14 cellular contexts compared by ENCODE assay signal in genomic region chr11:19458231-19458630, GRCh38.
DNase-seq lines count a peak whose midpoint lies in the region; ATAC-seq and TF ChIP-seq lines count a peak whose summit lies in the region.
"Had no signal": no experiment of that assay in that cellular context is flagged by ENCODE, and none has a peak within 500 bp of the region (broad histone marks: within the 10 kb centered on the region; RNA-seq: fewer than 3 reads in every experiment).

No MANE protein-coding gene starts in this region.

- H2BK12ac ChIP-seq in H9 (ENCODE audit: insufficient read length, low read depth, low read length): no peak overlapping the region
- no peak overlapping the region for H2BK12ac ChIP-seq in neuronal stem cell (ENCODE audit: low read length)

- H2AK5ac ChIP-seq in H9 (ENCODE audit: insufficient read length, low read length): no peak overlapping the region
- H2AK5ac ChIP-seq in neuronal stem cell (ENCODE audit: low read depth, low read length): no peak overlapping the region

- H3K9ac ChIP-seq in H9 (ENCODE audit: extremely low read depth, insufficient read length, low read length) (no peak overlapping the region), neuronal stem cell (ENCODE audit: low read depth, low read length, poor library complexity) (no peak overlapping the region)

- no peaks in the 10 kb centered on the region for H3K27me3 ChIP-seq in H9 (ENCODE audit: insufficient read depth, low read length)
- H3K27me3 ChIP-seq in neuronal stem cell (ENCODE audit: control insufficient read depth in 3 of 3, insufficient read depth in 3 of 3, low read depth in 1 of 3, low read length in 3 of 3): no peaks in the 10 kb centered on the region

- H2BK15ac ChIP-seq in H9 (ENCODE audit: low read depth, low read length) (no peak overlapping the region), neuronal stem cell (ENCODE audit: low read length) (no peak overlapping the region)

- H3K14ac ChIP-seq in H9 (ENCODE audit: insufficient read depth, low read length) (peak overlapping the region; percentile 65; the same call in 1 of the 2 replicates), neuronal stem cell (ENCODE audit: low read length) (no peak overlapping the region)

- no peak overlapping the region for H2BK20ac ChIP-seq in H9 (ENCODE audit: low read depth, low read length, poor library complexity, severe bottlenecking)

- H2AFZ ChIP-seq in H9 (ENCODE audit: low read length) (no peak overlapping the region), neuronal stem cell (ENCODE audit: low read length) (no peak overlapping the region)

- H2BK120ac ChIP-seq in H9 (ENCODE audit: low read depth, low read length, poor library complexity, severe bottlenecking) (no peak overlapping the region), neuronal stem cell (ENCODE audit: low read depth, low read length) (no peak overlapping the region)

- H4K8ac ChIP-seq in H9 (replicated peaks; ENCODE audit: insufficient read length, low read depth, low read length) (no peak overlapping the region), neuronal stem cell (ENCODE audit: low read depth, low read length) (no peak overlapping the region)

- H3K4me2 ChIP-seq in H9 (ENCODE audit: insufficient read depth, insufficient read length, low read length): no peak overlapping the region
- H3K4me2 ChIP-seq in neuronal stem cell (ENCODE audit: insufficient read depth, low read length, poor library complexity, severe bottlenecking): no peak overlapping the region

- WGBS in H9 (ENCODE audit: extremely low coverage, insufficient read length, low lambda C conversion rate): no CpG with 5 or more reads among the region's 2 CpGs
- WGBS in neuronal stem cell (ENCODE audit: extremely low coverage in 2 of 2, insufficient read length in 2 of 2, insufficient replicate concordance in 1 of 2), 2 donors: no CpG with 5 or more reads among the region's 2 CpGs

- no peak overlapping the region for H2BK5ac ChIP-seq in H9 (ENCODE audit: insufficient read length, low read length)
- H2BK5ac ChIP-seq in neuronal stem cell (ENCODE audit: low read length): no peak overlapping the region

- DNase-seq in H9: no peak
- DNase-seq in fibroblast of pulmonary artery (ENCODE audit: low read depth): peak; percentile 55
- no peak for DNase-seq in neuronal stem cell (ENCODE audit: low spot score)
- DNase-seq in natural killer cell: no peak
- DNase-seq in NCI-H526 (lab: John Stamatoyannopoulos, UW): no peak
- DNase-seq: C1 segment of cervical spinal cord; Calu3; CD4-positive, alpha-beta memory T cell; COR-L47; DMS53; DMS79 treated with DMSO at 0.1 percent for 48 hours; HFFc6 had no signal

- H3K36me3 Mint-ChIP-seq in H9 (ENCODE audit: insufficient read depth in 1 of 3, low read depth in 3 of 3): no peaks in the 10 kb centered on the region
- no peaks in the 10 kb centered on the region for H3K36me3 Mint-ChIP-seq in natural killer cell
- H3K36me3 Mint-ChIP-seq: CD4-positive, alpha-beta memory T cell had no signal

- no peak overlapping the region for H3T11ph ChIP-seq in H9 (ENCODE audit: low read length)

- H3K23ac ChIP-seq in H9 (ENCODE audit: insufficient read length, low read depth, low read length) (no peak overlapping the region), neuronal stem cell (ENCODE audit: low read depth, low read length, poor library complexity) (no peak overlapping the region)

- no peak for ATAC-seq in GM19397 (IDR thresholded peaks at IDR 0.05; ENCODE audit: unreplicated experiment)
- no peak for ATAC-seq in natural killer cell

- H3K9me3 Mint-ChIP-seq in H9 (no peaks in the 10 kb centered on the region; a peak in 1 of 5 replicates), natural killer cell (no peaks in the 10 kb centered on the region)
- H3K9me3 Mint-ChIP-seq: HFFc6 had no signal

- no peak overlapping the region for H4K5ac ChIP-seq in H9 (ENCODE audit: insufficient read length, low read depth, low read length)

- H3K36me3 ChIP-seq in neuronal stem cell (replicated peaks in 1 of 2; ENCODE audit: control insufficient read depth in 2 of 2, insufficient read depth in 2 of 2, low read length in 2 of 2): no peaks in the 10 kb centered on the region
- H3K36me3 ChIP-seq: HAP-1 had no signal

- TF ChIP-seq CTCF in H9 (conservative IDR thresholded peaks at IDR 0.05): no peak
- TF ChIP-seq CTCF in fibroblast of pulmonary artery (IDR thresholded peaks at IDR 0.05; ENCODE audit: low read length, missing control alignments): no peak
- TF ChIP-seq CTCF in natural killer cell (IDR thresholded peaks at IDR 0.05): no peak

- H3K27ac Mint-ChIP-seq in H9: no peak overlapping the region
- no peak overlapping the region for H3K27ac Mint-ChIP-seq in natural killer cell
- H3K27ac Mint-ChIP-seq: CD4-positive, alpha-beta memory T cell; HFFc6 had no signal

- H3K27me3 Mint-ChIP-seq in H9 (ENCODE audit: low read depth): peaks cover 1% of the 10 kb centered on the region; the same call in 1 of the 2 replicates
- peaks cover 11 to 16% of the 10 kb centered on the region in 2 donors for H3K27me3 Mint-ChIP-seq in natural killer cell (ENCODE audit: low read depth in 2 of 2)

- H3K27ac ChIP-seq in H9 (ENCODE audit: insufficient read length, low read depth, low read length) (no peak overlapping the region), neuronal stem cell (replicated peaks; ENCODE audit: low read length) (no peak overlapping the region)

- H3K56ac ChIP-seq in H9 (ENCODE audit: insufficient read length, low read depth, low read length): no peak overlapping the region

- H4K91ac ChIP-seq in H9 (ENCODE audit: insufficient read length, low read depth, low read length) (no peak overlapping the region), neuronal stem cell (ENCODE audit: low read depth, low read length, poor library complexity) (no peak overlapping the region)

- H3K4ac ChIP-seq in H9 (ENCODE audit: low read depth, low read length) (no peak overlapping the region), neuronal stem cell (ENCODE audit: low read length) (no peak overlapping the region)

- H3K79me2 ChIP-seq in H9 (ENCODE audit: insufficient read depth, low read length): no peaks in the 10 kb centered on the region

- H3K4me3 Mint-ChIP-seq in H9: no peak overlapping the region
- no peak overlapping the region for H3K4me3 Mint-ChIP-seq in natural killer cell
- H3K4me3 Mint-ChIP-seq: CD4-positive, alpha-beta memory T cell; HFFc6 had no signal

- intact Hi-C loops in natural killer cell (cut with micrococcal nuclease): no loop called here

- H3K4me1 ChIP-seq in H9 (ENCODE audit: insufficient read depth, low read length) (peaks cover 14% of the 10 kb centered on the region), neuronal stem cell (ENCODE audit: control insufficient read depth in 2 of 2, insufficient read depth in 1 of 2, low read depth in 1 of 2, low read length in 2 of 2) (peaks cover 10 to 43% of the 10 kb centered on the region in 2 donors)

- H3K9me3 ChIP-seq in H9 (ENCODE audit: control insufficient read depth, low read depth, low read length): no peaks in the 10 kb centered on the region
- H3K9me3 ChIP-seq in neuronal stem cell (replicated peaks in 1 of 2; ENCODE audit: control insufficient read depth in 2 of 2, insufficient read depth in 1 of 2, low read depth in 1 of 2, low read length in 2 of 2): no peaks in the 10 kb centered on the region
- H3K9me3 ChIP-seq: HAP-1 had no signal

- no peaks in the 10 kb centered on the region for H4K20me1 ChIP-seq in H9 (ENCODE audit: control insufficient read depth, insufficient read depth, insufficient read length)

- H3K23me2 ChIP-seq in H9 (ENCODE audit: insufficient read length, low read depth, low read length, poor library complexity, severe bottlenecking): no peaks in the 10 kb centered on the region

- no peaks in the 10 kb centered on the region for H3K79me1 ChIP-seq in H9 (ENCODE audit: insufficient read depth, low read depth, low read length, poor library complexity, severe bottlenecking)
- no peaks in the 10 kb centered on the region for H3K79me1 ChIP-seq in neuronal stem cell (ENCODE audit: low read depth, low read length)

- H3K18ac ChIP-seq in H9 (ENCODE audit: insufficient read length, low read depth, low read length): no peak overlapping the region
- H3K18ac ChIP-seq in neuronal stem cell (ENCODE audit: low read length): peak overlapping the region; percentile 49

- H3K4me3 ChIP-seq in fibroblast of pulmonary artery (replicated peaks; ENCODE audit: low read depth, low read length) (no peak overlapping the region), neuronal stem cell (ENCODE audit: low read length in 2 of 2) (no peak overlapping the region)
- H3K4me3 ChIP-seq: HAP-1 had no signal

- H3K4me1 Mint-ChIP-seq in H9 (peaks cover 38 to 40% of the 10 kb centered on the region in 2 experiments), natural killer cell (no peaks in the 10 kb centered on the region)
- H3K4me1 Mint-ChIP-seq: CD4-positive, alpha-beta memory T cell had no signal
